In genomic region chr3:8835385-8835784, GRCh38 we compare ENCODE assay signal across 24 cellular contexts.
"Had no signal": no experiment of that assay in that cellular context is flagged by ENCODE, and none has a peak within 500 bp of the region (broad histone marks: within the 10 kb centered on the region; RNA-seq: fewer than 3 reads in every experiment).

No MANE protein-coding gene starts in this region.

- H3K4me1 Mint-ChIP-seq: activated naive CD4-positive, alpha-beta T cell treated with anti-CD3 and anti-CD28 coated beads, Interleukin-2, amount 10 ng/mL, durations not matched to agents 7 days and 5 days; activated naive CD8-positive, alpha-beta T cell treated with anti-CD3 and anti-CD28 coated beads for 36 hours had no signal

- H3K9me3 Mint-ChIP-seq: activated CD8-positive, alpha-beta T cell treated with anti-CD3 and anti-CD28 coated beads for 36 hours; activated naive CD4-positive, alpha-beta T cell treated with anti-CD3 and anti-CD28 coated beads, Interleukin-2, amount 10 ng/mL, durations not matched to agents 7 days and 5 days; activated naive CD8-positive, alpha-beta T cell treated with anti-CD3 and anti-CD28 coated beads for 36 hours; activated T-cell treated with anti-CD3 and anti-CD28 coated beads, Interleukin-2, amount 50 U/mL, for 72 hours; activated T-helper 2 cell treated with anti-CD3 and anti-CD28 coated beads, Interferon-gamma antibody, Interleukin-2, Interleukin-4, amounts not matched to agents 10 μg/mL and 5 μg/mL and 100 μg/mL, durations not matched to agents 14 hours and 24 hours and 36 hours; T-helper 1 cell treated with Interleukin-12 subunit alpha and Interleukin-12 subunit beta and Interleukin-4 antibody, amounts not matched to agents 30 μg/mL and 1 μg/mL, for 36 hours had no signal

- H3K27ac ChIP-seq: brain microvascular endothelial cell, cardiac muscle cell, RWPE1 had no signal

- H3K27me3 ChIP-seq: brain microvascular endothelial cell, cardiac muscle cell had no signal

- H3K27me3 Mint-ChIP-seq: activated CD8-positive, alpha-beta T cell treated with anti-CD3 and anti-CD28 coated beads for 36 hours; activated naive CD8-positive, alpha-beta T cell treated with anti-CD3 and anti-CD28 coated beads for 36 hours had no signal

- H3K27ac Mint-ChIP-seq: activated CD8-positive, alpha-beta T cell treated with anti-CD3 and anti-CD28 coated beads for 36 hours; activated naive CD4-positive, alpha-beta T cell treated with anti-CD3 and anti-CD28 coated beads, Interleukin-2, amount 10 ng/mL, durations not matched to agents 7 days and 5 days; activated naive CD8-positive, alpha-beta T cell treated with anti-CD3 and anti-CD28 coated beads for 36 hours; activated T-cell treated with anti-CD3 and anti-CD28 coated beads, Interleukin-2, amount 50 U/mL, for 72 hours; activated T-helper 2 cell treated with anti-CD3 and anti-CD28 coated beads, Interferon-gamma antibody, Interleukin-2, Interleukin-4, amounts not matched to agents 10 μg/mL and 5 μg/mL and 100 μg/mL, durations not matched to agents 14 hours and 24 hours and 36 hours; T-helper 1 cell treated with Interleukin-12 subunit alpha and Interleukin-12 subunit beta and Interleukin-4 antibody, amounts not matched to agents 30 μg/mL and 1 μg/mL, for 36 hours had no signal

- DNase-seq: activated CD4-positive, alpha-beta T cell treated with anti-CD3 and anti-CD28 coated beads for 4 hours; activated CD8-positive, alpha-beta memory T cell treated with anti-CD3 and anti-CD28 coated beads, Interleukin-2, amount 50 U/mL, for 4 hours; activated CD8-positive, alpha-beta T cell treated with anti-CD3 and anti-CD28 coated beads for 36 hours; activated gamma-delta T cell treated with Interleukin-2 at 50 U/mL for 16 hours; activated naive CD4-positive, alpha-beta T cell treated with anti-CD3 and anti-CD28 coated beads, Interleukin-2, amount 10 ng/mL, durations not matched to agents 7 days and 5 days; activated naive CD8-positive, alpha-beta T cell treated with anti-CD3 and anti-CD28 coated beads for 36 hours; activated T-cell treated with anti-CD3 and anti-CD28 coated beads, Interleukin-2, amount 50 U/mL, for 72 hours; brain microvascular endothelial cell; KG1; NCI-H1048; NCI-H1694; NCI-H2029; NCI-H2107; NCI-H510A treated with DMSO at 0.1 percent for 48 hours; NCI-H69; NK-92 treated with Interleukin-12 subunit alpha and Interleukin-12 subunit beta, amount 100 ng/mL, for 24 hours; OCI-M1; Right ventricle myocardium superior had no signal

- H3K36me3 Mint-ChIP-seq: activated naive CD4-positive, alpha-beta T cell treated with anti-CD3 and anti-CD28 coated beads, Interleukin-2, amount 10 ng/mL, durations not matched to agents 7 days and 5 days; activated naive CD8-positive, alpha-beta T cell treated with anti-CD3 and anti-CD28 coated beads for 36 hours had no signal

- H3K4me3 ChIP-seq: cardiac muscle cell had no signal

- H3K4me3 Mint-ChIP-seq: activated CD8-positive, alpha-beta T cell treated with anti-CD3 and anti-CD28 coated beads for 36 hours; activated naive CD4-positive, alpha-beta T cell treated with anti-CD3 and anti-CD28 coated beads, Interleukin-2, amount 10 ng/mL, durations not matched to agents 7 days and 5 days; activated naive CD8-positive, alpha-beta T cell treated with anti-CD3 and anti-CD28 coated beads for 36 hours; activated T-cell treated with anti-CD3 and anti-CD28 coated beads, Interleukin-2, amount 50 U/mL, for 72 hours; T-helper 1 cell treated with Interleukin-12 subunit alpha and Interleukin-12 subunit beta and Interleukin-4 antibody, amounts not matched to agents 30 μg/mL and 1 μg/mL, for 36 hours had no signal

- ATAC-seq: activated CD4-positive, CD25-positive, alpha-beta regulatory T cell treated with anti-CD3 and anti-CD28 coated beads, Interleukin-2, amount 50 U/mL, for 24 hours; activated CD8-positive, alpha-beta T cell treated with anti-CD3 and anti-CD28 coated beads for 36 hours; activated T-cell treated with anti-CD3 and anti-CD28 coated beads, Interleukin-2, amount 50 U/mL, for 72 hours; Panc1 had no signal

- H3K36me3 ChIP-seq: brain microvascular endothelial cell, cardiac muscle cell had no signal
